ENCODE assay signal across 8 cellular contexts in genomic region chr12:12266389-12266872, GRCh38. TPM values are rescaled to one million over a fixed set of nuclear protein-coding genes. Genes with fewer than 3 reads are reported as not detected.
DNase-seq lines count a peak whose midpoint lies in the region; ATAC-seq and TF ChIP-seq lines count a peak whose summit lies in the region.

No MANE protein-coding gene starts in this region.

- TF ChIP-seq CTCF in RWPE1 (conservative IDR thresholded peaks at IDR 0.05; ENCODE audit: low read depth), result no peak
- TF ChIP-seq CTCF in nephron progenitor cell (IDR thresholded peaks at IDR 0.05), result no peak

- peak; percentile 30 for DNase-seq in NCI-H748 (lab: John Stamatoyannopoulos, UW; ENCODE audit: unreplicated experiment)
- DNase-seq in NCI-H748 treated with DMSO at 0.1 percent for 48 hours (lab: John Stamatoyannopoulos, UW), result no peak
- DNase-seq in RWPE1 (ENCODE audit: low spot score), result peak; percentile 20
- no peak for DNase-seq in nephron progenitor cell
- DNase-seq in NCI-H2081 treated with DMSO at 0.1 percent for 48 hours (lab: John Stamatoyannopoulos, UW), result no peak
- no peak for DNase-seq in middle frontal gyrus (ENCODE audit: extremely low spot score, low spot score)

- H3K27ac ChIP-seq in RWPE1, result peak overlapping the region; percentile 84

- ATAC-seq in esophagus mucosa, result peak; percentile 17
- no peak for ATAC-seq in GM21528 (IDR thresholded peaks at IDR 0.05; ENCODE audit: low FRiP score, unreplicated experiment)

- peaks cover 27% of the 10 kb centered on the region for H3K36me3 Mint-ChIP-seq in nephron progenitor cell (ENCODE audit: low read depth)

- H3K4me1 Mint-ChIP-seq in nephron progenitor cell, result peaks cover 30% of the 10 kb centered on the region

- no peaks in the 10 kb centered on the region for H3K27me3 Mint-ChIP-seq in nephron progenitor cell (ENCODE audit: low read depth, poor library complexity)

- POLR2A ChIA-PET in RWPE1 (lab: Yijun Ruan, JAX; ENCODE audit: low non-redundant PET), result interaction anchor here (0.7 kb wide), 1 partner anchor 160 kb away, joined by 3 read pairs; no protein-coding TSS in a partner anchor

- peaks cover 17% of the 10 kb centered on the region for H3K9me3 Mint-ChIP-seq in nephron progenitor cell

- H3K4me3 Mint-ChIP-seq in nephron progenitor cell, result peak overlapping the region; percentile 93

- peak overlapping the region; percentile 96 for H3K27ac Mint-ChIP-seq in nephron progenitor cell

- CTCF ChIA-PET in RWPE1 (lab: Yijun Ruan, JAX), result interaction anchor here (1.0 kb wide), 1 partner anchor 63 kb away, joined by 3 read pairs; no protein-coding TSS in a partner anchor

RNA-seq across cellular contexts. Expression of gene LRP6, which starts 0.4 kb away (rescaled TPM):
- total RNA-seq in esophagus mucosa, result 12.9 TPM

Comparison
In these comparisons a context has a peak if more than half of its experiments do, and no peak if none do; other contexts are left out.
1. DNase-seq: peak in NCI-H748 (single experiment) and RWPE1 (single experiment); none in NCI-H748 treated with DMSO at 0.1 percent for 48 hours (single experiment), nephron progenitor cell (single experiment), NCI-H2081 treated with DMSO at 0.1 percent for 48 hours (single experiment) and middle frontal gyrus (single experiment).